13 cellular contexts compared by ENCODE assay signal in the genomic region with DNA sequence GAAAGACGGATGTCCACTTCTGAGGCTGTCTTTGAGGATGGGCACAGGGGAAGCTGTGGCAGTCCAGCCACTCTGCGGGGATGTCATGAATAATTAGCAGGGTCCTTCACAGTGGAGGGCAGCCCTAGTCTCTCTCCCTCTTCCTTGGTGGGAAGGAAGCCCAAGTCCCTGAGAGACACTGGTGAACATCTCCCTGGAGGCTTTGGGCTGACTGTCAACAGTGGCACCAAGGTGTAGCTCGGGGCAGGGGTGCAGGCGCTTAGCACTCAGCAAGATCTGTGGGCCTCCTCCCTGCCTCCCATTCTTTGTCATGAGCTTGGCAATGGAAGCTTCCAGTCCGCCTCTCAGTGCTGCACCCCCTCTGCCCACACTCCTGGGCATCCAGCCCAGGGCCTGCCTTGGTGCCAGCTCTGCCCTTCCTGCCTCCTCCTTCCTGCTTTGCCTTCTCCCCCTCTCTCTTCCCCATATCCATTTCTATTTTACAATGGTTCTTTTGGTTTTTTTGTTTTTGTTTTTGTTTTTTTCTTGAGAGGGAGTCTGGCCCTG. TPM values are rescaled to one million over a fixed set of nuclear protein-coding genes. Genes with fewer than 3 reads are reported as not detected.
A peak's percentile ranks its signal among the peaks of the same experiment; 100 is the strongest.
DNase-seq lines count a peak whose midpoint lies in the region; ATAC-seq and TF ChIP-seq lines count a peak whose summit lies in the region.
"Had no signal": no experiment of that assay in that cellular context is flagged by ENCODE, and none has a peak within 500 bp of the region (broad histone marks: within the 10 kb centered on the region; RNA-seq: fewer than 3 reads in every experiment).

No MANE protein-coding gene starts in this region.

- H3K4me1 ChIP-seq in adrenal gland (replicated peaks in 1 of 2), result no peaks in the 10 kb centered on the region
- H3K4me1 ChIP-seq in heart left ventricle, result peaks cover 0 to 24% (median 0%) of the 10 kb centered on the region in 12 donors

- H3K9me3 ChIP-seq in adrenal gland (replicated peaks in 1 of 3), result no peaks in the 10 kb centered on the region
- H3K9me3 ChIP-seq in heart left ventricle, result no peaks in the 10 kb centered on the region

- peak overlapping the region in 4 of 5 donors; percentile 7 to 81 (median 31) for H3K27ac ChIP-seq in adrenal gland
- peak overlapping the region in 7 of 12 donors; percentile 4 to 80 (median 24) for H3K27ac ChIP-seq in heart left ventricle

- WGBS in adrenal gland, 4 donors, result 66 to 82% (median 75%) methylated on average over 4 to 5 of the region's 5 CpGs
- WGBS in heart left ventricle, 4 donors, result 64 to 77% (median 72%) methylated on average over 5 of the region's 5 CpGs

- no peaks in the 10 kb centered on the region for H3K36me3 ChIP-seq in adrenal gland (replicated peaks in 1 of 2)
- no peaks in the 10 kb centered on the region for H3K36me3 ChIP-seq in heart left ventricle

- no peaks in the 10 kb centered on the region for H3K27me3 ChIP-seq in adrenal gland
- H3K27me3 ChIP-seq in heart left ventricle, result no peaks in the 10 kb centered on the region

- intact Hi-C loops in adrenal gland (cut with DNase I), result no loop called here
- intact Hi-C loops in heart left ventricle (cut with DNase I), result no loop called here

- ATAC-seq in heart left ventricle (peak; percentile 78 to 89 (median 88)), HG03457 (IDR thresholded peaks at IDR 0.05; ENCODE audit: unreplicated experiment) (no peak), HG03342 (IDR thresholded peaks at IDR 0.05; ENCODE audit: unreplicated experiment) (no peak)

- TF ChIP-seq CTCF in adrenal gland (IDR thresholded peaks at IDR 0.05), result no peak
- TF ChIP-seq CTCF in heart left ventricle (IDR thresholded peaks at IDR 0.05), result no peak

- peak; percentile 20 for DNase-seq in CD1c-positive myeloid dendritic cell (ENCODE audit: extremely low spot score)
- DNase-seq in adrenal gland, result peak; percentile 54 to 72 (median 63)
- DNase-seq in heart left ventricle, result peak in 4 of 5 donors; percentile 62 to 73 (median 62)
- DNase-seq in pons (ENCODE audit: low spot score), result peak; percentile 90
- DNase-seq in UCSD-AML1 (lab: John Stamatoyannopoulos, UW; ENCODE audit: unreplicated experiment), result no peak
- no peak for DNase-seq in DMS79 treated with DMSO at 0.1 percent for 48 hours (lab: John Stamatoyannopoulos, UW)
- DNase-seq: activated naive CD8-positive, alpha-beta T cell treated with anti-CD3 and anti-CD28 coated beads for 36 hours; effector CD8-positive, alpha-beta T cell; naive B cell; NCI-H146; stimulated activated CD4-positive, alpha-beta T cell treated with anti-CD3 and anti-CD28 coated beads, Interleukin-2, amount 100 ng/mL, for 24 hours had no signal

- H3K4me3 ChIP-seq in adrenal gland, result no peak overlapping the region
- H3K4me3 ChIP-seq in heart left ventricle, result no peak overlapping the region

- TF ChIP-seq POLR2A in adrenal gland (IDR thresholded peaks at IDR 0.05), result no peak
- TF ChIP-seq POLR2A in heart left ventricle (IDR thresholded peaks at IDR 0.05), result no peak

RNA-seq across cellular contexts. Expression of a gene that starts 59.4 kb away (rescaled TPM):
- total RNA-seq in adrenal gland (10 to 100 TPM in 5 of 8 donors, 1 to 10 TPM in 3; 1.3 to 48.2 (median 15.7) TPM), heart left ventricle (10 to 100 TPM in 6 of 9 donors, 1 to 10 TPM in 3; 6.9 to 38.5 (median 12.2) TPM)
- polyA plus RNA-seq in adrenal gland (1 to 10 TPM; 4.1 to 5.1 (median 4.3) TPM), heart left ventricle (1 to 10 TPM; 4.9 to 9.2 TPM)

Comparison
In these comparisons a context has a peak if more than half of its experiments do, and no peak if none do; other contexts are left out.
1. DNase-seq: peak in CD1c-positive myeloid dendritic cell (single experiment), adrenal gland (7 of 7), heart left ventricle (4 of 5) and pons (single experiment); none in UCSD-AML1 (single experiment) and DMS79 treated with DMSO at 0.1 percent for 48 hours (single experiment).
2. ATAC-seq: peak in heart left ventricle (4 of 4); none in HG03457 (single experiment) and HG03342 (single experiment).